Comparison of ENCODE assay signal across 13 cellular contexts in the genomic region with DNA sequence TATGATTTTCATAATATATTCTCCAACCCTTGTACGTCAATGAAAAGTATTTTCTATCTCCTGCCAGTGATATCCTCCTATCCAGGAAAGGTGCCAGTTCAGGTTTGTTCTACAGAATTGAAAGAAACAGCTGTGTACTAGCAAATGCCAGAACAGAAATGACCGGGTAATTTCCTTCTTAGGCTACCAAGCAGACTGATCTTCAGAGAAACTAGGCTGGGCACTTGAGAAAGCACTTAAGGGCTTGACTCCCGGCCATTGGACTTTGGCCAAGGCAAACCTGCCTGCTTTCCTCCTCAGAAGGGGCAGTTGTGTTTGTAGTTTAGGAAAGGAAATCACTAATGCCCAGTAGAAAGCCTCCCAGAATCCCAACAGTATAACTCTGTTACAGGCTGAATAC. TPM values are rescaled to one million over a fixed set of nuclear protein-coding genes. Genes with fewer than 3 reads are reported as not detected.
A peak's percentile ranks its signal among the peaks of the same experiment; 100 is the strongest.
DNase-seq lines count a peak whose midpoint lies in the region; ATAC-seq and TF ChIP-seq lines count a peak whose summit lies in the region.
"Had no signal": no experiment of that assay in that cellular context is flagged by ENCODE, and none has a peak within 500 bp of the region (broad histone marks: within the 10 kb centered on the region; RNA-seq: fewer than 3 reads in every experiment).

No MANE protein-coding gene starts in this region.

- intact Hi-C loops in posterior vena cava (cut with DNase I): no loop called here
- intact Hi-C loops in esophagus squamous epithelium (cut with DNase I): no loop called here

- H3K36me3 ChIP-seq in Peyer's patch (no peaks in the 10 kb centered on the region), esophagus squamous epithelium (no peaks in the 10 kb centered on the region)
- H3K36me3 ChIP-seq: adrenal gland, HAP-1 had no signal

- TF ChIP-seq CTCF in Peyer's patch (IDR thresholded peaks at IDR 0.05) (no peak), fibroblast of mammary gland (conservative IDR thresholded peaks at IDR 0.05; ENCODE audit: control insufficient read depth, insufficient read depth, low read depth, low read length) (no peak), esophagus squamous epithelium (IDR thresholded peaks at IDR 0.05) (no peak)

- DNase-seq in H4 (ENCODE audit: low spot score) (peak; percentile 49), Peyer's patch (peak in 2 of 3 donors; percentile 50), fibroblast of mammary gland (ENCODE audit: low read depth) (peak; percentile 52), posterior vena cava (ENCODE audit: low spot score) (peak; percentile 69), SHP77 (lab: John Stamatoyannopoulos, UW) (no peak), esophagus squamous epithelium (lab: John Stamatoyannopoulos, UW) (no peak)
- DNase-seq in effector CD8-positive, alpha-beta T cell (lab: John Stamatoyannopoulos, UW): no peak
- DNase-seq: activated CD4-positive, alpha-beta memory T cell treated with anti-CD3 and anti-CD28 coated beads for 36 hours; adrenal gland; SHP77 treated with DMSO at 0.1 percent for 48 hours had no signal

- H3K27ac ChIP-seq in Peyer's patch: no peak overlapping the region
- no peak overlapping the region for H3K27ac ChIP-seq in esophagus squamous epithelium
- H3K27ac ChIP-seq: adrenal gland had no signal

- no peak for ATAC-seq in GM19351 (IDR thresholded peaks at IDR 0.05; ENCODE audit: unreplicated experiment)
- ATAC-seq: natural killer cell treated with Interleukin-12 subunit alpha and Interleukin-12 subunit beta and Interleukin-15 and Interleukin-18, amount 100 ng/mL, for 72 hours had no signal

- H3K27me3 ChIP-seq in Peyer's patch (no peaks in the 10 kb centered on the region), esophagus squamous epithelium (no peaks in the 10 kb centered on the region)
- H3K27me3 ChIP-seq: adrenal gland had no signal

- H3K4me1 ChIP-seq in Peyer's patch (no peaks in the 10 kb centered on the region), esophagus squamous epithelium (peaks cover 0 to 16% (median 6%) of the 10 kb centered on the region in 3 donors)
- H3K4me1 ChIP-seq: adrenal gland, HAP-1 had no signal

- no peaks in the 10 kb centered on the region for H3K9me3 ChIP-seq in Peyer's patch
- no peaks in the 10 kb centered on the region for H3K9me3 ChIP-seq in esophagus squamous epithelium
- H3K9me3 ChIP-seq: HAP-1 had no signal

- H3K4me3 ChIP-seq in Peyer's patch (no peak overlapping the region), fibroblast of mammary gland (ENCODE audit: control insufficient read depth, low read depth, low read length) (no peak overlapping the region), esophagus squamous epithelium (no peak overlapping the region)
- H3K4me3 ChIP-seq: adrenal gland, HAP-1 had no signal

- TF ChIP-seq POLR2A in Peyer's patch (IDR thresholded peaks at IDR 0.05) (no peak), esophagus squamous epithelium (IDR thresholded peaks at IDR 0.05) (no peak)

- 18 to 36% methylated on average over 3 of the region's 3 CpGs for WGBS in esophagus squamous epithelium, 2 donors

RNA-seq across cellular contexts. Expression of gene COL5A2, which starts 42.9 kb away (rescaled TPM):
- 155 and 160 TPM in 2 replicates for total RNA-seq in H4 (2014; rRNA removed; shearing (Covaris generic))
- total RNA-seq in Peyer's patch (10 to 100 TPM; 10.2 to 53.6 (median 12.2) TPM), posterior vena cava (100 to 1,000 TPM in 1 of 2 donors, 10 to 100 TPM in 1; 61.1 to 123 TPM), esophagus squamous epithelium (10 to 100 TPM in 3 of 4 donors, 1 to 10 TPM in 1; 5.6 to 34.3 (median 13.4) TPM)

Comparison
In these comparisons a context has a peak if more than half of its experiments do, and no peak if none do; other contexts are left out.
1. DNase-seq: peak in H4 (single experiment), Peyer's patch (2 of 3), fibroblast of mammary gland (single experiment) and posterior vena cava (single experiment); none in SHP77 (0 of 2), esophagus squamous epithelium (single experiment) and effector CD8-positive, alpha-beta T cell (single experiment).